In the genomic region with DNA sequence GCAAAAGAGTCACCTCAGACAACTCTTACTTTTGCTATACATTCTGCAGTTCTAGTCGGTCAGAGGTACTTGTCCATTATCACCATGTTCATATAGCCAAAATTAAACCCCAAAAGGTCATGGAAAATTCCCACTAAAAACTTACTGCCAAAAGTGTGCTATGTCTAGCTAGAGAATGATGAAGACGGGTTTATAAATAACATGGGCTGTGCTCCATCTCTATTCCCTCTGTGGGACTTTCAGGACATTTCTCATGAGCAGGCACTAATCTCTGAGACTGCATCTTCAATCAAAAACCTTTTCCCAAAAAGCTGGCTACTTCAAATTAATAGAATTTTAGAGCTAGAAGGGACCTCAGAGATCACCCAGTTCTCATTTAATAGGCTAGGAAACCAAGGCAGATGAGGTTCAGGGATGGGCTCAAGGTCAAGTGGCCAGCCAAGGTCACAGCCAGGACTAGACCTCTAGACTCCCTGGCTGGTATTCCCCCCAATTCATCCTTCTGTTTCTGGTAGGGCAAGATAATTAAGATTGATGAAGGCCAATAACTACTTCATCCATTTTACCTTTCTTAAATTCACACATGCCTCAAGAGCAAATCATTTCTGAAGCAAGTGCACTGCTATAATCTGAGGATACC, we compare ENCODE assay signal across 1 cellular context.
TF ChIP-seq lines count a peak whose summit lies in the region.

No MANE protein-coding gene starts in this region.

TF ChIP-seq in K562, 482 proteins besides CTCF, POLR2A, EP300 and RAD21:
- TF ChIP-seq ESRRA (IDR thresholded peaks at IDR 0.05; ENCODE audit: borderline replicate concordance, low read depth) (peak; percentile 30; the same call in 1 of the 2 replicates), ZNF239 (CRISPR knock-in tag; IDR thresholded peaks at IDR 0.05) (no peak), KDM5B (IDR thresholded peaks at IDR 0.05; ENCODE audit: insufficient replicate concordance, low read depth, low read length) (no peak)
- TF ChIP-seq, protein P1, sequence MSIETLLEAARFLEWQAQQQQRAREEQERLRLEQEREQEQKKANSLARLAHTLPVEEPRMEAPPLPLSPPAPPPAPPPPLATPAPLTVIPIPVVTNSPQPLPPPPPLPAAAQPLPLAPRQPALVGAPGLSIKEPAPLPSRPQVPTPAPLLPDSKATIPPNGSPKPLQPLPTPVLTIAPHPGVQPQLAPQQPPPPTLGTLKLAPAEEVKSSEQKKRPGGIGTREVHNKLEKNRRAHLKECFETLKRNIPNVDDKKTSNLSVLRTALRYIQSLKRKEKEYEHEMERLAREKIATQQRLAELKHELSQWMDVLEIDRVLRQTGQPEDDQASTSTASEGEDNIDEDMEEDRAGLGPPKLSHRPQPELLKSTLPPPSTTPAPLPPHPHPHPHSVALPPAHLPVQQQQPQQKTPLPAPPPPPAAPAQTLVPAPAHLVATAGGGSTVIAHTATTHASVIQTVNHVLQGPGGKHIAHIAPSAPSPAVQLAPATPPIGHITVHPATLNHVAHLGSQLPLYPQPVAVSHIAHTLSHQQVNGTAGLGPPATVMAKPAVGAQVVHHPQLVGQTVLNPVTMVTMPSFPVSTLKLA (conservative IDR thresholded peaks at IDR 0.05): no peak
